ENCODE assay signal across 13 cellular contexts in the genomic region with DNA sequence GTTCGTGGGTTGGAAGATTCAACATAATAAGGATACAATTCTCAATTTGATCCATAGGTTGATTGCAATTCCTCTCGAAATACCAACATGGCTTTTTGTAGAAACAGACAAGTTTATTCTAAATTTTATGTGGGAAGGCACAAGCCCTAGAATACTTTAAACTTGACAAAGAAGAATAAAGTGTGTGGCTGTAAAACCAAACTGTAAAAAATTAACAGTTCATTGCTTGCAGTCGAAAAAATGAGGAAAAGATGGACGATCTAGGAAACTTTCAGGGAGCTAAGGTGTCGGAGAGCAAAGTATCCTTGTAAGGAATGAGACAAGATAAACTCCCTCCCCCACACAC. TPM values are rescaled to one million over a fixed set of nuclear protein-coding genes. Genes with fewer than 3 reads are reported as not detected.
DNase-seq lines count a peak whose midpoint lies in the region; ATAC-seq and TF ChIP-seq lines count a peak whose summit lies in the region.
"Had no signal": no experiment of that assay in that cellular context is flagged by ENCODE, and none has a peak within 500 bp of the region (broad histone marks: within the 10 kb centered on the region; RNA-seq: fewer than 3 reads in every experiment).

No MANE protein-coding gene starts in this region.

- CTCF ChIA-PET in activated CD4-positive, alpha-beta T cell treated with anti-CD3 and anti-CD28 coated beads for 36 hours (lab: Charles Lee) = interaction anchor here (0.9 to 4.7 kb wide), 11 partner anchors 9 to 91 kb away, joined by 3 to 33 read pairs (median 5); partner anchors contain the start of genes ACAD8, NCAPD3, THYN1 and VPS26B
- CTCF ChIA-PET in WTC11 (lab: Charles Lee) = interaction anchor here (4.4 to 4.5 kb wide), 2 partner anchors 11 to 50 kb away, joined by 22 to 57 read pairs; partner anchors contain the start of genes NCAPD3 and VPS26B

- H3K4me1 ChIP-seq in hepatocyte (ENCODE audit: insufficient read depth) = peaks cover 12% of the 10 kb centered on the region

- no peak overlapping the region for H3K27ac ChIP-seq in hepatocyte
- H3K27ac ChIP-seq: stomach had no signal

- peak overlapping the region; percentile 96 for H3K4me3 Mint-ChIP-seq in activated CD4-positive, alpha-beta T cell treated with anti-CD3 and anti-CD28 coated beads for 36 hours
- peak overlapping the region; percentile 98 for H3K4me3 Mint-ChIP-seq in WTC11
- H3K4me3 Mint-ChIP-seq in stimulated activated memory B cell treated with anti-CD40 and anti-IgM and Interleukin-4, amounts not matched to agents 10 μg/mL and 1 μg/mL and 100 μg/mL, for 72 hours = peak overlapping the region; percentile 74

- TF ChIP-seq CTCF in WTC11 (IDR thresholded peaks at IDR 0.05) (no peak), hepatocyte (IDR thresholded peaks at IDR 0.05; ENCODE audit: poor library complexity) (no peak)

- peaks cover 15% of the 10 kb centered on the region for H3K36me3 Mint-ChIP-seq in activated CD4-positive, alpha-beta T cell treated with anti-CD3 and anti-CD28 coated beads for 36 hours (ENCODE audit: low read depth)
- peaks cover 19% of the 10 kb centered on the region for H3K36me3 Mint-ChIP-seq in WTC11
- H3K36me3 Mint-ChIP-seq in stimulated activated memory B cell treated with anti-CD40 and anti-IgM and Interleukin-4, amounts not matched to agents 10 μg/mL and 1 μg/mL and 100 μg/mL, for 72 hours = no peaks in the 10 kb centered on the region

- no peak overlapping the region for H3K4me3 ChIP-seq in hepatocyte

- 14% methylated on average over 5 of the region's 5 CpGs for WGBS in hepatocyte (ENCODE audit: low lambda C conversion rate, missing lambda C conversion rate)

- peak overlapping the region; percentile 91 for H3K4me2 ChIP-seq in hepatocyte

- no peak for ATAC-seq in activated CD4-positive, alpha-beta T cell treated with anti-CD3 and anti-CD28 coated beads for 36 hours
- no peak for ATAC-seq in WTC11
- no peak for ATAC-seq in stimulated activated memory B cell treated with anti-CD40 and anti-IgM and Interleukin-4, amounts not matched to agents 10 μg/mL and 1 μg/mL and 100 μg/mL, for 72 hours
- ATAC-seq: HCT116 had no signal

- H3K27me3 Mint-ChIP-seq in activated CD4-positive, alpha-beta T cell treated with anti-CD3 and anti-CD28 coated beads for 36 hours = peaks cover 3% of the 10 kb centered on the region
- H3K27me3 Mint-ChIP-seq in WTC11 (ENCODE audit: low read depth) = no peaks in the 10 kb centered on the region
- H3K27me3 Mint-ChIP-seq in stimulated activated memory B cell treated with anti-CD40 and anti-IgM and Interleukin-4, amounts not matched to agents 10 μg/mL and 1 μg/mL and 100 μg/mL, for 72 hours = peaks cover 82% of the 10 kb centered on the region

- H3K27me3 ChIP-seq in hepatocyte = peaks cover 90% of the 10 kb centered on the region

- no peaks in the 10 kb centered on the region for H3K9me3 ChIP-seq in hepatocyte (ENCODE audit: low read depth)

- peaks cover 46% of the 10 kb centered on the region for H3K4me1 Mint-ChIP-seq in activated CD4-positive, alpha-beta T cell treated with anti-CD3 and anti-CD28 coated beads for 36 hours
- peaks cover 66% of the 10 kb centered on the region for H3K4me1 Mint-ChIP-seq in WTC11
- H3K4me1 Mint-ChIP-seq in stimulated activated memory B cell treated with anti-CD40 and anti-IgM and Interleukin-4, amounts not matched to agents 10 μg/mL and 1 μg/mL and 100 μg/mL, for 72 hours = peaks cover 26% of the 10 kb centered on the region

- H3K9me2 ChIP-seq in hepatocyte (replicated peaks; ENCODE audit: insufficient read depth) = no peaks in the 10 kb centered on the region

- intact Hi-C loops in activated CD4-positive, alpha-beta T cell treated with anti-CD3 and anti-CD28 coated beads for 36 hours (cut with DNase I, micrococcal nuclease) = loop anchor here (1.0 to 5.0 kb wide), 3 partner anchors 22 to 328 kb away; partner anchors contain the start of genes ACAD8 (in 2 of the 2), THYN1 (in 2 of the 2) and GLB1L2 (in 1 of the 2)

- no peaks in the 10 kb centered on the region for H3K79me2 ChIP-seq in hepatocyte

- peak overlapping the region; percentile 96 for H3K27ac Mint-ChIP-seq in activated CD4-positive, alpha-beta T cell treated with anti-CD3 and anti-CD28 coated beads for 36 hours
- H3K27ac Mint-ChIP-seq in WTC11 = peak overlapping the region; percentile 64
- no peak overlapping the region for H3K27ac Mint-ChIP-seq in stimulated activated memory B cell treated with anti-CD40 and anti-IgM and Interleukin-4, amounts not matched to agents 10 μg/mL and 1 μg/mL and 100 μg/mL, for 72 hours

- no peaks in the 10 kb centered on the region for H3K9me3 Mint-ChIP-seq in activated CD4-positive, alpha-beta T cell treated with anti-CD3 and anti-CD28 coated beads for 36 hours (ENCODE audit: low read depth)
- H3K9me3 Mint-ChIP-seq in WTC11 = no peaks in the 10 kb centered on the region
- peaks cover 3% of the 10 kb centered on the region for H3K9me3 Mint-ChIP-seq in stimulated activated memory B cell treated with anti-CD40 and anti-IgM and Interleukin-4, amounts not matched to agents 10 μg/mL and 1 μg/mL and 100 μg/mL, for 72 hours

- H2AFZ ChIP-seq in hepatocyte = no peak overlapping the region

- DNase-seq in activated CD4-positive, alpha-beta T cell treated with anti-CD3 and anti-CD28 coated beads for 36 hours = no peak
- no peak for DNase-seq in activated CD4-positive, alpha-beta T cell treated with anti-CD3 and anti-CD28 coated beads for 1 hour
- DNase-seq in WTC11 (ENCODE audit: low spot score) (no peak), hepatocyte (ENCODE audit: low spot score) (no peak), NCI-H1105 treated with DMSO at 0.1 percent for 48 hours (lab: John Stamatoyannopoulos, UW) (no peak), GF-D8 (lab: John Stamatoyannopoulos, UW) (no peak), NCI-H1930 (lab: John Stamatoyannopoulos, UW) (no peak)
- DNase-seq: stomach, SW 1271 had no signal

- POLR2A ChIA-PET in activated CD4-positive, alpha-beta T cell treated with anti-CD3 and anti-CD28 coated beads for 36 hours (lab: Charles Lee) = interaction anchor here (0.7 to 1.2 kb wide), 2 partner anchors 22 to 24 kb away, joined by 3 read pairs; partner anchors contain the start of genes ACAD8 and THYN1
- POLR2A ChIA-PET in WTC11 (lab: Charles Lee) = no interaction called here

- H4K20me1 ChIP-seq in hepatocyte (ENCODE audit: insufficient read depth, poor library complexity, severe bottlenecking) = no peaks in the 10 kb centered on the region

- H3K36me3 ChIP-seq in hepatocyte (replicated peaks; ENCODE audit: insufficient read depth, low read depth) = no peaks in the 10 kb centered on the region
- H3K36me3 ChIP-seq: stomach had no signal

TF ChIP-seq in WTC11, 78 proteins besides CTCF, POLR2A, EP300 and RAD21 (continues in another document):
- TF ChIP-seq GABPB1 (CRISPR knock-in tag; IDR thresholded peaks at IDR 0.05) (no peak), ZNF425 (CRISPR knock-in tag; conservative IDR thresholded peaks at IDR 0.05) (no peak), MAX (CRISPR knock-in tag; IDR thresholded peaks at IDR 0.05) (no peak), ZNF138 (CRISPR knock-in tag; conservative IDR thresholded peaks at IDR 0.05) (no peak)

RNA-seq across cellular contexts. Expression of gene GLB1L3, which starts 1.0 kb away (rescaled TPM):
- 10 to 100 TPM; 11.7 to 12.2 TPM for total RNA-seq in activated CD4-positive, alpha-beta T cell treated with anti-CD3 and anti-CD28 coated beads for 36 hours
- total RNA-seq in WTC11 (2021) (34.6 to 50.2 TPM (median 35.9 TPM) in 3 replicates), hepatocyte (0.17 TPM in 1 of 2 replicates, not detected in the other)
- not detected in 2 replicates for polyA plus RNA-seq in hepatocyte
- total RNA-seq: glomerular endothelial cell, mucosa of gallbladder, stomach had no signal

RNA-seq across cellular contexts. Expression of gene ACAD8, which starts 21.8 kb away (rescaled TPM):
- 10 to 100 TPM; 12.4 to 16.6 TPM for total RNA-seq in activated CD4-positive, alpha-beta T cell treated with anti-CD3 and anti-CD28 coated beads for 36 hours
- total RNA-seq in WTC11 (2021) = 49.4 to 55.2 TPM (median 51.9 TPM) in 3 replicates
- 18.9 and 22.6 TPM in 2 replicates for total RNA-seq in hepatocyte
- polyA plus RNA-seq in hepatocyte = 19.6 and 21.6 TPM in 2 replicates

RNA-seq across cellular contexts. Expression of gene THYN1, which starts 22.0 kb away (rescaled TPM):
- 10 to 100 TPM; 75.5 to 89.5 TPM for total RNA-seq in activated CD4-positive, alpha-beta T cell treated with anti-CD3 and anti-CD28 coated beads for 36 hours
- total RNA-seq in WTC11 (2021) = 80.2 to 83.8 TPM (median 82.0 TPM) in 3 replicates
- 42.3 and 45.7 TPM in 2 replicates for total RNA-seq in hepatocyte
- polyA plus RNA-seq in hepatocyte = 56.4 and 59.8 TPM in 2 replicates

RNA-seq across cellular contexts. Expression of gene VPS26B, which starts 50.7 kb away (rescaled TPM):
- total RNA-seq in activated CD4-positive, alpha-beta T cell treated with anti-CD3 and anti-CD28 coated beads for 36 hours = 10 to 100 TPM; 32.4 to 32.5 TPM
- total RNA-seq in WTC11 (2021) (28.7 to 29.3 TPM (median 29.0 TPM) in 3 replicates), hepatocyte (25.7 and 28.2 TPM in 2 replicates)
- 29.5 and 37.3 TPM in 2 replicates for polyA plus RNA-seq in hepatocyte

RNA-seq across cellular contexts. Expression of gene NCAPD3, which starts 51.4 kb away (rescaled TPM):
- 10 to 100 TPM; 78.9 to 92.1 TPM for total RNA-seq in activated CD4-positive, alpha-beta T cell treated with anti-CD3 and anti-CD28 coated beads for 36 hours
- 46.5 to 63.0 TPM (median 49.1 TPM) in 3 replicates for total RNA-seq in WTC11 (2021)
- total RNA-seq in hepatocyte = 9.5 and 16.5 TPM in 2 replicates
- polyA plus RNA-seq in hepatocyte = 5.8 and 8.8 TPM in 2 replicates

Comparison
In these comparisons a context has a peak if more than half of its experiments do, and no peak if none do; other contexts are left out.
1. RNA of gene GLB1L3, which starts 1.0 kb away (total RNA-seq): 34.6 to 50.2 TPM in WTC11 and 11.7 to 12.2 TPM in activated CD4-positive, alpha-beta T cell treated with anti-CD3 and anti-CD28 coated beads for 36 hours; 0.17 TPM in hepatocyte; every median in the first group is over 10 times any median in the second.
2. Peak in every context shown above with its lines, with median percentiles within 50 percentile points of each other: H3K4me3 Mint-ChIP-seq.